ENCODE assay signal across 32 cellular contexts in genomic region chr6:131911951-131912350, GRCh38. TPM values are rescaled to one million over a fixed set of nuclear protein-coding genes. Genes with fewer than 3 reads are reported as not detected.
"Had no signal": no experiment of that assay in that cellular context is flagged by ENCODE, and none has a peak within 500 bp of the region (broad histone marks: within the 10 kb centered on the region; RNA-seq: fewer than 3 reads in every experiment).

No MANE protein-coding gene starts in this region.

- ATAC-seq: activated CD8-positive, alpha-beta T cell treated with anti-CD3 and anti-CD28 coated beads for 36 hours; activated naive CD8-positive, alpha-beta T cell treated with anti-CD3 and anti-CD28 coated beads, Interleukin-2, amount 50 U/mL, for 24 hours; activated T-cell treated with anti-CD3 and anti-CD28 coated beads, Interleukin-2, amount 50 U/mL, for 4 hours; activated T-helper 17 cell treated with anti-CD3 and anti-CD28 coated beads, Interleukin-2, amount 50 U/mL, for 72 hours; body of pancreas; gastroesophageal sphincter; naive thymus-derived CD4-positive, alpha-beta T cell; pancreas had no signal

- H3K36me3 ChIP-seq: colonic mucosa, gastroesophageal sphincter, pancreas, prostate gland, sigmoid colon, stomach, thyroid gland, upper lobe of left lung, vagina had no signal

- H3K4me3 Mint-ChIP-seq: activated B cell treated with CpG ODN at 0.5 μM for 24 hours; activated CD8-positive, alpha-beta T cell treated with anti-CD3 and anti-CD28 coated beads for 36 hours; activated naive CD4-positive, alpha-beta T cell treated with anti-CD3 and anti-CD28 coated beads, Interleukin-2, amount 50 U/mL, for 24 hours; activated naive CD8-positive, alpha-beta T cell treated with anti-CD3 and anti-CD28 coated beads, Interleukin-2, amount 50 U/mL, for 24 hours; activated T-cell treated with anti-CD3 and anti-CD28 coated beads, Interleukin-2, amount 50 U/mL, for 4 hours; activated T-helper 17 cell treated with anti-CD3 and anti-CD28 coated beads, Interleukin-2, amount 50 U/mL, for 72 hours; naive thymus-derived CD4-positive, alpha-beta T cell; stimulated activated naive B cell treated with anti-CD40 and anti-IgM and Interleukin-4, amounts not matched to agents 10 μg/mL and 1 μg/mL and 100 μg/mL, for 72 hours had no signal

- H3K36me3 Mint-ChIP-seq: activated naive CD4-positive, alpha-beta T cell treated with anti-CD3 and anti-CD28 coated beads, Interleukin-2, amount 50 U/mL, for 24 hours; naive thymus-derived CD4-positive, alpha-beta T cell had no signal

- H3K4me3 ChIP-seq: body of pancreas, colonic mucosa, gastroesophageal sphincter, pancreas, prostate gland, sigmoid colon, stomach, thyroid gland, upper lobe of left lung, vagina had no signal

- H3K27ac ChIP-seq: body of pancreas, colonic mucosa, gastroesophageal sphincter, pancreas, prostate gland, sigmoid colon, stomach, thyroid gland, upper lobe of left lung, vagina had no signal

- H3K9me3 Mint-ChIP-seq: activated B cell treated with CpG ODN at 0.5 μM for 24 hours; activated naive CD4-positive, alpha-beta T cell treated with anti-CD3 and anti-CD28 coated beads, Interleukin-2, amount 50 U/mL, for 24 hours; activated T-helper 17 cell treated with anti-CD3 and anti-CD28 coated beads, Interleukin-2, amount 50 U/mL, for 72 hours had no signal

- DNase-seq: activated B cell treated with CpG ODN at 0.5 μM for 24 hours; activated CD4-positive, alpha-beta T cell treated with anti-CD3 and anti-CD28 coated beads, Interleukin-2, amount 50 U/mL, for 1 hour; activated CD8-positive, alpha-beta T cell treated with anti-CD3 and anti-CD28 coated beads for 36 hours; activated gamma-delta T cell treated with Interleukin-2 at 50 U/mL for 16 hours; activated naive CD8-positive, alpha-beta T cell treated with anti-CD3 and anti-CD28 coated beads, Interleukin-2, amount 50 U/mL, for 24 hours; activated T-cell treated with anti-CD3 and anti-CD28 coated beads, Interleukin-2, amount 50 U/mL, for 4 hours; anterior cingulate cortex; body of pancreas; colonic mucosa; effector CD8-positive, alpha-beta T cell; hippocampal formation; kidney; left colon; midbrain; naive thymus-derived CD4-positive, alpha-beta T cell; pancreas; retina; sigmoid colon; small intestine; stimulated activated CD4-positive, alpha-beta T cell treated with anti-CD3 and anti-CD28 coated beads, Interleukin-1b, Interleukin-23, amount 100 ng/mL, for 48 hours; stimulated activated CD4-positive, alpha-beta T cell treated with anti-CD3 and anti-CD28 coated beads, Interleukin-4, amount 100 ng/mL, for 4 hours; stimulated activated naive B cell treated with anti-CD40 and anti-IgM and Interleukin-4, amounts not matched to agents 10 μg/mL and 1 μg/mL and 100 μg/mL, for 72 hours; stomach; T-helper 9 cell; thyroid gland; upper lobe of left lung had no signal

- H3K27ac Mint-ChIP-seq: activated B cell treated with CpG ODN at 0.5 μM for 24 hours; activated CD8-positive, alpha-beta T cell treated with anti-CD3 and anti-CD28 coated beads for 36 hours; activated naive CD4-positive, alpha-beta T cell treated with anti-CD3 and anti-CD28 coated beads, Interleukin-2, amount 50 U/mL, for 24 hours; activated naive CD8-positive, alpha-beta T cell treated with anti-CD3 and anti-CD28 coated beads, Interleukin-2, amount 50 U/mL, for 24 hours; activated T-helper 17 cell treated with anti-CD3 and anti-CD28 coated beads, Interleukin-2, amount 50 U/mL, for 72 hours; naive thymus-derived CD4-positive, alpha-beta T cell; stimulated activated naive B cell treated with anti-CD40 and anti-IgM and Interleukin-4, amounts not matched to agents 10 μg/mL and 1 μg/mL and 100 μg/mL, for 72 hours had no signal

- H3K4me1 ChIP-seq: body of pancreas, colonic mucosa, gastroesophageal sphincter, pancreas, prostate gland, sigmoid colon, thyroid gland, upper lobe of left lung, vagina had no signal

- H3K9me3 ChIP-seq: body of pancreas, colonic mucosa, gastroesophageal sphincter, pancreas, prostate gland, sigmoid colon, stomach, thyroid gland, upper lobe of left lung, vagina had no signal

- H3K27me3 ChIP-seq: body of pancreas, colonic mucosa, pancreas, thyroid gland, upper lobe of left lung, vagina had no signal

RNA-seq across cellular contexts. Expression of gene CCN2, which starts 39.2 kb away (rescaled TPM):
- total RNA-seq: activated CD8-positive, alpha-beta T cell treated with anti-CD3 and anti-CD28 coated beads for 36 hours; activated T-helper 17 cell treated with anti-CD3 and anti-CD28 coated beads, Interleukin-2, amount 50 U/mL, for 72 hours; naive thymus-derived CD4-positive, alpha-beta T cell; T-helper 1 cell treated with Interleukin-12 subunit alpha and Interleukin-12 subunit beta and Interleukin-4 antibody, amounts not matched to agents 30 ng/mL and 1 ng/mL, for 36 hours had no signal
- polyA plus RNA-seq: naive thymus-derived CD4-positive, alpha-beta T cell had no signal
